In the genomic region with DNA sequence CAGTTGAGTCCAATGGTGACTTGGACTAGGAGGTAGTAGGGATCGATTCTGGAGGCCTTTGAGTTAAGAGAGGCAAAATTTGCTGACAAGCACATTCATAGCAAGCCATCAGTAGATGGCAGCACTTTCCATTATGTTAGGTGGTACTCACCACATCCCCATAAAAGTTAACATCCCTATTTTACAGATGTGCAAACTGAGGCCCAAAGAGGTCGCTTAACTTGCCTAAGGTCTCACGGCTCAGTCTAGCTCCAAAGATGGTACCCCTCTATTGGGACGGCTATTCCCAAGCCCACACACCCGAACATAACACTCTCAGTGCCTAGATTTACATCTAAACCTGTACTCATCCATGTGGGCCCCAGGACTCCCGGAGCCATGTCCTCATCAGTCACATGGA, we compare ENCODE assay signal across 1 cellular context.
TF ChIP-seq lines count a peak whose summit lies in the region.

No MANE protein-coding gene starts in this region.

TF ChIP-seq in endothelial cell of umbilical vein, 7 proteins besides CTCF, POLR2A, EP300 and RAD21:
- no peak for TF ChIP-seq FOS (IDR thresholded peaks at IDR 0.05; ENCODE audit: borderline replicate concordance, insufficient read depth, low read length)
- TF ChIP-seq, protein P1, sequence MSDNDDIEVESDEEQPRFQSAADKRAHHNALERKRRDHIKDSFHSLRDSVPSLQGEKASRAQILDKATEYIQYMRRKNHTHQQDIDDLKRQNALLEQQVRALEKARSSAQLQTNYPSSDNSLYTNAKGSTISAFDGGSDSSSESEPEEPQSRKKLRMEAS (IDR thresholded peaks at IDR 0.05; ENCODE audit: insufficient read depth, insufficient read length), result no peak
TF ChIP-seq in endothelial cell of umbilical vein: peak in this region for 0.
